In genomic region chr2:100895402-100895801, GRCh38 we compare ENCODE assay signal across 14 cellular contexts.
A peak's percentile ranks its signal among the peaks of the same experiment; 100 is the strongest.
DNase-seq lines count a peak whose midpoint lies in the region; ATAC-seq and TF ChIP-seq lines count a peak whose summit lies in the region.
"Had no signal": no experiment of that assay in that cellular context is flagged by ENCODE, and none has a peak within 500 bp of the region (broad histone marks: within the 10 kb centered on the region; RNA-seq: fewer than 3 reads in every experiment).

No MANE protein-coding gene starts in this region.

- no peaks in the 10 kb centered on the region for H3K9me3 Mint-ChIP-seq in Caco-2 (ENCODE audit: unreplicated experiment)

- H3K36me3 ChIP-seq in body of pancreas (replicated peaks in 1 of 2; ENCODE audit: insufficient read depth in 1 of 2, low read depth in 2 of 2) (no peaks in the 10 kb centered on the region), testis (ENCODE audit: low read depth, missing control alignments) (no peaks in the 10 kb centered on the region), Caco-2 (ENCODE audit: control insufficient read depth, insufficient read depth, low read length) (no peaks in the 10 kb centered on the region)
- H3K36me3 ChIP-seq: thoracic aorta had no signal

- H3K27me3 Mint-ChIP-seq in Caco-2 (ENCODE audit: insufficient read depth, unreplicated experiment): no peaks in the 10 kb centered on the region

- TF ChIP-seq POLR2A in body of pancreas (IDR thresholded peaks at IDR 0.05) (no peak), testis (IDR thresholded peaks at IDR 0.05) (no peak)

- no peaks in the 10 kb centered on the region for H3K9me3 ChIP-seq in body of pancreas
- no peaks in the 10 kb centered on the region for H3K9me3 ChIP-seq in testis
- H3K9me3 ChIP-seq in Caco-2: no peaks in the 10 kb centered on the region
- H3K9me3 ChIP-seq: thoracic aorta had no signal

- no peak for TF ChIP-seq CTCF in body of pancreas (IDR thresholded peaks at IDR 0.05)
- no peak for TF ChIP-seq CTCF in testis (IDR thresholded peaks at IDR 0.05)
- TF ChIP-seq CTCF in Caco-2 (IDR thresholded peaks at IDR 0.05; ENCODE audit: insufficient read depth in 1 of 2, low read depth in 1 of 2, low read length in 1 of 2, severe bottlenecking in 1 of 2, unreplicated experiment in 1 of 2): no peak

- peaks cover 27% of the 10 kb centered on the region for H3K4me1 ChIP-seq in body of pancreas
- peaks cover 13% of the 10 kb centered on the region for H3K4me1 ChIP-seq in testis
- H3K4me1 ChIP-seq in Caco-2: peaks cover 14% of the 10 kb centered on the region; the same call in 1 of the 2 replicates

- DNase-seq in NCI-H1105 treated with DMSO at 0.1 percent for 48 hours (lab: John Stamatoyannopoulos, UW) (peak; percentile 8), NCI-H1105 (lab: John Stamatoyannopoulos, UW) (no peak), body of pancreas (peak; percentile 75 to 91 (median 84)), left colon (peak; percentile 70 to 83), testis (peak; percentile 83), Caco-2 (no peak)
- DNase-seq: activated naive CD4-positive, alpha-beta T cell; immature natural killer cell; naive B cell; NCI-H2107 had no signal

- H3K4me1 Mint-ChIP-seq in Caco-2 (ENCODE audit: low read depth, unreplicated experiment): peaks cover 4% of the 10 kb centered on the region
- H3K4me1 Mint-ChIP-seq: immature natural killer cell, naive B cell had no signal

- BruUV-seq in Caco-2 (replicated peaks; lab: Mats Ljungman, UMichigan): no TSS peak

- H3K4me3 ChIP-seq in body of pancreas: no peak overlapping the region
- H3K4me3 ChIP-seq in testis: no peak overlapping the region
- H3K4me3 ChIP-seq in Caco-2 (ENCODE audit: low read depth, low read length): no peak overlapping the region
- H3K4me3 ChIP-seq: skin epidermis, thoracic aorta had no signal

- H3K27ac ChIP-seq in body of pancreas (peak overlapping the region in 2 of 4 donors; percentile 41 to 43), testis (no peak overlapping the region)
- H3K27ac ChIP-seq: skin epidermis, thoracic aorta had no signal

- POLR2A ChIA-PET in Caco-2 (lab: Charles Lee): no interaction called here

- peak; percentile 74 for ATAC-seq in body of pancreas
- peak; percentile 86 for ATAC-seq in left colon
- ATAC-seq in HG03135 (IDR thresholded peaks at IDR 0.05; ENCODE audit: unreplicated experiment): no peak
- no peak for ATAC-seq in GM18511 (IDR thresholded peaks at IDR 0.05; ENCODE audit: unreplicated experiment)

- H3K27me3 ChIP-seq in body of pancreas: no peaks in the 10 kb centered on the region
- H3K27me3 ChIP-seq in testis: no peaks in the 10 kb centered on the region
- no peaks in the 10 kb centered on the region for H3K27me3 ChIP-seq in Caco-2 (replicated peaks; ENCODE audit: control insufficient read depth, insufficient read depth, low read length)

- no peak overlapping the region for H3K27ac Mint-ChIP-seq in Caco-2 (ENCODE audit: unreplicated experiment)
- H3K27ac Mint-ChIP-seq: immature natural killer cell, naive B cell had no signal

- intact Hi-C loops in body of pancreas (cut with DNase I): loop anchor here (10.0 kb wide), 1 partner anchor 71 kb away; the partner anchor contains the start of gene NPAS2
- intact Hi-C loops in left colon (cut with DNase I, micrococcal nuclease): no loop called here
- intact Hi-C loops in testis (cut with DNase I; ENCODE audit: low total_unique reads): no loop called here
- intact Hi-C loops in Caco-2 (cut with micrococcal nuclease; ENCODE audit: unreplicated experiment): no loop called here

- H3K4me3 Mint-ChIP-seq in Caco-2 (ENCODE audit: unreplicated experiment): no peak overlapping the region
- H3K4me3 Mint-ChIP-seq: immature natural killer cell, naive B cell had no signal

- H3K36me3 Mint-ChIP-seq in Caco-2 (ENCODE audit: insufficient read depth, unreplicated experiment): no peaks in the 10 kb centered on the region
- H3K36me3 Mint-ChIP-seq: immature natural killer cell, naive B cell had no signal

- WGBS in body of pancreas, 2 donors: 22 to 28% methylated on average over 3 of the region's 3 CpGs
- WGBS in testis, 2 donors: 52 to 75% methylated on average over 3 of the region's 3 CpGs

- CTCF ChIA-PET in Caco-2 (lab: Charles Lee): no interaction called here

Comparison
In these comparisons a context has a peak if more than half of its experiments do, and no peak if none do; other contexts are left out.
1. DNase-seq: peak in NCI-H1105 treated with DMSO at 0.1 percent for 48 hours (single experiment), body of pancreas (4 of 4), left colon (2 of 2) and testis (single experiment); none in NCI-H1105 (single experiment) and Caco-2 (0 of 2).
2. ATAC-seq: peak in body of pancreas (single experiment) and left colon (single experiment); none in HG03135 (single experiment) and GM18511 (single experiment).